7 cellular contexts compared by ENCODE assay signal in genomic region chr1:171245458-171246064, GRCh38. TPM values are rescaled to one million over a fixed set of nuclear protein-coding genes. Genes with fewer than 3 reads are reported as not detected.
DNase-seq lines count a peak whose midpoint lies in the region; ATAC-seq and TF ChIP-seq lines count a peak whose summit lies in the region.

No MANE protein-coding gene starts in this region.

- no peaks in the 10 kb centered on the region for H3K36me3 ChIP-seq in DND-41 (ENCODE audit: insufficient read depth, low read length)

- peaks cover 49% of the 10 kb centered on the region for H3K27me3 Mint-ChIP-seq in osteocyte (ENCODE audit: unreplicated experiment)

- peaks cover 2% of the 10 kb centered on the region for H3K36me3 Mint-ChIP-seq in osteocyte (ENCODE audit: unreplicated experiment)

- H3K4me1 ChIP-seq in DND-41 (ENCODE audit: insufficient read depth, low read length): no peaks in the 10 kb centered on the region

- TF ChIP-seq CTCF in DND-41 (IDR thresholded peaks at IDR 0.05; ENCODE audit: borderline replicate concordance, extremely low read depth, low read length, poor library complexity, severe bottlenecking) (peak; percentile 66), osteocyte (IDR thresholded peaks at IDR 0.05) (peak; percentile 75)

- DNase-seq in DND-41 (no peak), RPMI8226 (peak; percentile 49), fibroblast of gingiva (ENCODE audit: low read depth) (peak; percentile 39), osteocyte (ENCODE audit: extremely low spot score, unreplicated experiment) (no peak), NCI-H1694 treated with DMSO at 0.1 percent for 48 hours (lab: John Stamatoyannopoulos, UW) (no peak)

- no peak overlapping the region for H2AFZ ChIP-seq in DND-41 (ENCODE audit: low read depth, low read length)

- no peaks in the 10 kb centered on the region for H3K9me3 ChIP-seq in DND-41 (ENCODE audit: insufficient read depth, low read length, severe bottlenecking)

- H3K27ac ChIP-seq in DND-41 (ENCODE audit: low read length): no peak overlapping the region

- no peak overlapping the region for H3K4me2 ChIP-seq in DND-41 (ENCODE audit: insufficient read depth, low read length)

- H3K9me3 Mint-ChIP-seq in osteocyte (ENCODE audit: unreplicated experiment): peaks cover 6% of the 10 kb centered on the region

- H3K27me3 ChIP-seq in DND-41 (ENCODE audit: insufficient read depth, low read length, poor library complexity): no peaks in the 10 kb centered on the region

- H3K9ac ChIP-seq in DND-41 (ENCODE audit: low read depth, low read length): no peak overlapping the region

- no peak overlapping the region for H3K27ac Mint-ChIP-seq in osteocyte (ENCODE audit: unreplicated experiment)

- ATAC-seq in DND-41 (ENCODE audit: insufficient read depth, low read depth) (peak; percentile 69; the same call in 2 of the 3 replicates), GM19328 (IDR thresholded peaks at IDR 0.05; ENCODE audit: unreplicated experiment) (peak; percentile 75), HG03378 (IDR thresholded peaks at IDR 0.05; ENCODE audit: unreplicated experiment) (peak; percentile 82)

- H3K4me3 Mint-ChIP-seq in osteocyte (ENCODE audit: unreplicated experiment): no peak overlapping the region

- H3K4me1 Mint-ChIP-seq in osteocyte (ENCODE audit: unreplicated experiment): peaks cover 6% of the 10 kb centered on the region

- H4K20me1 ChIP-seq in DND-41 (ENCODE audit: insufficient read depth, low read length): no peaks in the 10 kb centered on the region

- H3K4me3 ChIP-seq in DND-41 (ENCODE audit: low read depth in 1 of 2, low read length in 2 of 2): no peak overlapping the region

- no peaks in the 10 kb centered on the region for H3K79me2 ChIP-seq in DND-41 (ENCODE audit: insufficient read depth, low read length)

RNA-seq across cellular contexts. Expression of gene FMO1, which starts 2.7 kb away (rescaled TPM):
- 2.7 and 3.6 TPM in 2 replicates for total RNA-seq in osteocyte

Comparison
In these comparisons a context has a peak if more than half of its experiments do, and no peak if none do; other contexts are left out.
1. DNase-seq: peak in RPMI8226 (single experiment) and fibroblast of gingiva (single experiment); none in DND-41 (single experiment), osteocyte (single experiment) and NCI-H1694 treated with DMSO at 0.1 percent for 48 hours (single experiment).
2. Peak in every context shown above with its lines, with median percentiles within 50 percentile points of each other: ATAC-seq.